9 cellular contexts compared by ENCODE assay signal in genomic region chr7:48085433-48085791, GRCh38. TPM values are rescaled to one million over a fixed set of nuclear protein-coding genes. Genes with fewer than 3 reads are reported as not detected.
A peak's percentile ranks its signal among the peaks of the same experiment; 100 is the strongest.
DNase-seq lines count a peak whose midpoint lies in the region; ATAC-seq, FAIRE-seq and TF ChIP-seq lines count a peak whose summit lies in the region.
"Had no signal": no experiment of that assay in that cellular context is flagged by ENCODE, and none has a peak within 500 bp of the region (broad histone marks: within the 10 kb centered on the region; RNA-seq: fewer than 3 reads in every experiment).

No MANE protein-coding gene starts in this region.

- H2BK15ac ChIP-seq in neuronal stem cell (ENCODE audit: low read length) = no peak overlapping the region

- peaks cover 35% of the 10 kb centered on the region for H3K4me1 ChIP-seq in HUES6 (ENCODE audit: control insufficient read depth, insufficient read depth, low read length)
- H3K4me1 ChIP-seq in neuronal stem cell (ENCODE audit: control insufficient read depth in 2 of 2, insufficient read depth in 1 of 2, low read depth in 1 of 2, low read length in 2 of 2) = peaks cover 2 to 13% of the 10 kb centered on the region in 2 donors

- H2AFZ ChIP-seq in neuronal stem cell (ENCODE audit: low read length) = peak overlapping the region; percentile 79

- POLR2A ChIA-PET in activated naive CD8-positive, alpha-beta T cell treated with anti-CD3 and anti-CD28 coated beads, Interleukin-2, amount 10 ng/mL, durations not matched to agents 7 days and 5 days (lab: Charles Lee) = interaction anchor here (1.1 to 3.2 kb wide), 4 partner anchors 11 to 94 kb away, joined by 3 to 11 read pairs (median 6); partner anchors contain the start of gene C7orf57

- H3K18ac ChIP-seq in neuronal stem cell (ENCODE audit: low read length) = no peak overlapping the region

- H3K79me1 ChIP-seq in neuronal stem cell (ENCODE audit: low read depth, low read length) = no peaks in the 10 kb centered on the region

- peaks cover 48% of the 10 kb centered on the region for H3K4me1 Mint-ChIP-seq in activated naive CD8-positive, alpha-beta T cell treated with anti-CD3 and anti-CD28 coated beads, Interleukin-2, amount 10 ng/mL, durations not matched to agents 7 days and 5 days
- peaks cover 31% of the 10 kb centered on the region for H3K4me1 Mint-ChIP-seq in endothelial cell (ENCODE audit: unreplicated experiment)

- peak; percentile 85 for FAIRE-seq in GM12891 (lab: Jason Lieb, UNC)
- FAIRE-seq: endometrium had no signal

- H3K36me3 ChIP-seq in HUES6 (ENCODE audit: control insufficient read depth, insufficient read depth, low read length) (0 out of 2 replicates have a peak, but pooled peaks cover 4% of the 10 kb centered on the region), neuronal stem cell (replicated peaks in 1 of 2; ENCODE audit: control insufficient read depth in 2 of 2, insufficient read depth in 2 of 2, low read length in 2 of 2) (no peaks in the 10 kb centered on the region)

- H3K4ac ChIP-seq in neuronal stem cell (ENCODE audit: low read length) = no peak overlapping the region

- TF ChIP-seq POLR2A in GM12891 (IDR thresholded peaks at IDR 0.05; ENCODE audit: low read depth, low read length) = no peak

- ATAC-seq in activated naive CD8-positive, alpha-beta T cell treated with anti-CD3 and anti-CD28 coated beads, Interleukin-2, amount 10 ng/mL, durations not matched to agents 7 days and 5 days (ENCODE audit: low read depth) = no peak

- no peak overlapping the region for H3K4me2 ChIP-seq in neuronal stem cell (ENCODE audit: insufficient read depth, low read length, poor library complexity, severe bottlenecking)

- H3K36me3 Mint-ChIP-seq in activated naive CD8-positive, alpha-beta T cell treated with anti-CD3 and anti-CD28 coated beads, Interleukin-2, amount 10 ng/mL, durations not matched to agents 7 days and 5 days = peaks cover 3% of the 10 kb centered on the region
- H3K36me3 Mint-ChIP-seq in endothelial cell (ENCODE audit: low read depth, unreplicated experiment) = peaks cover 1% of the 10 kb centered on the region

- H3K4me3 ChIP-seq in HUES6 (ENCODE audit: low read depth, low read length) (no peak overlapping the region), neuronal stem cell (ENCODE audit: low read length in 2 of 2) (no peak overlapping the region)

- no peak overlapping the region for H4K8ac ChIP-seq in neuronal stem cell (ENCODE audit: low read depth, low read length)

- H3K27me3 ChIP-seq in HUES6 (ENCODE audit: control insufficient read depth, insufficient read depth, low read length) = no peaks in the 10 kb centered on the region; the same call in 1 of the 2 replicates
- H3K27me3 ChIP-seq in neuronal stem cell (ENCODE audit: control insufficient read depth in 3 of 3, insufficient read depth in 3 of 3, low read depth in 1 of 3, low read length in 3 of 3) = no peaks in the 10 kb centered on the region

- peak overlapping the region; percentile 34 for H3K9ac ChIP-seq in HUES6 (ENCODE audit: low read length)
- H3K9ac ChIP-seq in neuronal stem cell (ENCODE audit: low read depth, low read length, poor library complexity) = no peak overlapping the region

- WGBS in neuronal stem cell (ENCODE audit: extremely low coverage in 2 of 2, insufficient read length in 2 of 2, insufficient replicate concordance in 1 of 2), 2 donors = no CpG with 5 or more reads among the region's 1 CpG

- H2AK5ac ChIP-seq in neuronal stem cell (ENCODE audit: low read depth, low read length) = no peak overlapping the region

- no peak for DNase-seq in GM12891 (ENCODE audit: insufficient read length, low spot score)
- no peak for DNase-seq in activated naive CD8-positive, alpha-beta T cell treated with anti-CD3 and anti-CD28 coated beads, Interleukin-2, amount 10 ng/mL, durations not matched to agents 7 days and 5 days
- DNase-seq in neuronal stem cell (ENCODE audit: low spot score) = no peak
- DNase-seq in AG20443 (ENCODE audit: low spot score) = no peak
- DNase-seq in NCI-H524 (lab: John Stamatoyannopoulos, UW) = no peak
- no peak for DNase-seq in middle frontal gyrus (ENCODE audit: extremely low spot score, low spot score)
- no peak for DNase-seq in endothelial cell (ENCODE audit: low spot score)

- no peak overlapping the region for H2BK5ac ChIP-seq in neuronal stem cell (ENCODE audit: low read length)

- TF ChIP-seq CTCF in endothelial cell (IDR thresholded peaks at IDR 0.05; ENCODE audit: unreplicated experiment) = no peak

- H3K4me3 Mint-ChIP-seq in activated naive CD8-positive, alpha-beta T cell treated with anti-CD3 and anti-CD28 coated beads, Interleukin-2, amount 10 ng/mL, durations not matched to agents 7 days and 5 days = peak overlapping the region; percentile 70
- no peak overlapping the region for H3K4me3 Mint-ChIP-seq in endothelial cell (ENCODE audit: unreplicated experiment)

- H3K27ac ChIP-seq in HUES6 (ENCODE audit: low read depth, low read length) (peak overlapping the region; percentile 76; the same call in 1 of the 2 replicates), neuronal stem cell (replicated peaks; ENCODE audit: low read length) (no peak overlapping the region)

- no peaks in the 10 kb centered on the region for H3K9me3 Mint-ChIP-seq in activated naive CD8-positive, alpha-beta T cell treated with anti-CD3 and anti-CD28 coated beads, Interleukin-2, amount 10 ng/mL, durations not matched to agents 7 days and 5 days
- H3K9me3 Mint-ChIP-seq in endothelial cell (ENCODE audit: unreplicated experiment) = no peaks in the 10 kb centered on the region

- H4K91ac ChIP-seq in neuronal stem cell (ENCODE audit: low read depth, low read length, poor library complexity) = no peak overlapping the region

- peak overlapping the region; percentile 94 for H3K27ac Mint-ChIP-seq in activated naive CD8-positive, alpha-beta T cell treated with anti-CD3 and anti-CD28 coated beads, Interleukin-2, amount 10 ng/mL, durations not matched to agents 7 days and 5 days
- no peak overlapping the region for H3K27ac Mint-ChIP-seq in endothelial cell (ENCODE audit: unreplicated experiment)

- no peaks in the 10 kb centered on the region for H3K27me3 Mint-ChIP-seq in activated naive CD8-positive, alpha-beta T cell treated with anti-CD3 and anti-CD28 coated beads, Interleukin-2, amount 10 ng/mL, durations not matched to agents 7 days and 5 days
- peaks cover 2% of the 10 kb centered on the region for H3K27me3 Mint-ChIP-seq in endothelial cell (ENCODE audit: unreplicated experiment)

- H3K9me3 ChIP-seq in HUES6 (ENCODE audit: control insufficient read depth, insufficient read depth, low read depth, low read length) (no peaks in the 10 kb centered on the region), neuronal stem cell (replicated peaks in 1 of 2; ENCODE audit: control insufficient read depth in 2 of 2, insufficient read depth in 1 of 2, low read depth in 1 of 2, low read length in 2 of 2) (no peaks in the 10 kb centered on the region)

- H3K14ac ChIP-seq in neuronal stem cell (ENCODE audit: low read length) = no peak overlapping the region

- no peak overlapping the region for H3K23ac ChIP-seq in neuronal stem cell (ENCODE audit: low read depth, low read length, poor library complexity)

- H2BK12ac ChIP-seq in neuronal stem cell (ENCODE audit: low read length) = no peak overlapping the region

- H2BK120ac ChIP-seq in neuronal stem cell (ENCODE audit: low read depth, low read length) = no peak overlapping the region

TF ChIP-seq in GM12891, 5 proteins besides CTCF, POLR2A, EP300 and RAD21:
- TF ChIP-seq SPI1 (IDR thresholded peaks at IDR 0.05; ENCODE audit: low read depth, low read length) (peak; percentile 87), POU2F2 (IDR thresholded peaks at IDR 0.05; ENCODE audit: low read depth, low read length) (no peak), PAX5 (IDR thresholded peaks at IDR 0.05; ENCODE audit: insufficient read depth, low read length, severe bottlenecking) (no peak)

RNA-seq across cellular contexts. Expression of gene UPP1, which starts 3.7 kb away (rescaled TPM):
- polyA plus RNA-seq in GM12891 (2012; ENCODE audit: low read depth, missing spikeins) = 2.2 TPM
- total RNA-seq in activated naive CD8-positive, alpha-beta T cell treated with anti-CD3 and anti-CD28 coated beads, Interleukin-2, amount 10 ng/mL, durations not matched to agents 7 days and 5 days = 10 to 100 TPM; 50.4 to 55.1 TPM
- polyA plus RNA-seq in neuronal stem cell (2013, experiment 1 of 2) = 25.1 TPM
- polyA plus RNA-seq in neuronal stem cell (2013, experiment 2 of 2) = 23.8 TPM
- 77.4 TPM for total RNA-seq in endothelial cell (ENCODE audit: unreplicated experiment)

RNA-seq across cellular contexts. Expression of gene C7orf57, which starts 50.1 kb away (rescaled TPM):
- polyA plus RNA-seq in GM12891 (2012; ENCODE audit: low read depth, missing spikeins) = not detected
- total RNA-seq in activated naive CD8-positive, alpha-beta T cell treated with anti-CD3 and anti-CD28 coated beads, Interleukin-2, amount 10 ng/mL, durations not matched to agents 7 days and 5 days = under 1 TPM; 0.14 to 0.40 TPM
- 0.14 TPM for polyA plus RNA-seq in neuronal stem cell (2013, experiment 1 of 2)
- polyA plus RNA-seq in neuronal stem cell (2013, experiment 2 of 2) = 0.08 TPM
- not detected for total RNA-seq in endothelial cell (ENCODE audit: unreplicated experiment)

RNA-seq across cellular contexts. Expression of gene SUN3, which starts 56.5 kb away (rescaled TPM):
- polyA plus RNA-seq in GM12891 (2012; ENCODE audit: low read depth, missing spikeins) = not detected
- not detected for total RNA-seq in activated naive CD8-positive, alpha-beta T cell treated with anti-CD3 and anti-CD28 coated beads, Interleukin-2, amount 10 ng/mL, durations not matched to agents 7 days and 5 days
- polyA plus RNA-seq in neuronal stem cell (2013, experiment 1 of 2) = not detected
- not detected for polyA plus RNA-seq in neuronal stem cell (2013, experiment 2 of 2)
- total RNA-seq in endothelial cell (ENCODE audit: unreplicated experiment) = not detected
